ENCODE assay signal across 8 cellular contexts in genomic region chr16:70370145-70370544, GRCh38. TPM values are rescaled to one million over a fixed set of nuclear protein-coding genes. Genes with fewer than 3 reads are reported as not detected.
DNase-seq lines count a peak whose midpoint lies in the region; ATAC-seq, FAIRE-seq and TF ChIP-seq lines count a peak whose summit lies in the region.
"Not testable (repeated sequence)": the region's sequence is repeated elsewhere in the genome, so short reads cannot be mapped to it uniquely, and the experiment has no call there.

No MANE protein-coding gene starts in this region.

- H3K27me3 Mint-ChIP-seq in activated CD4-positive, alpha-beta memory T cell treated with anti-CD3 and anti-CD28 coated beads, Interleukin-2, amount 10 ng/mL, durations not matched to agents 7 days and 5 days; memory B cell: not testable (repeated sequence)

- TF ChIP-seq RAD21 in K562 (CRISPR knock-in tag; conservative IDR thresholded peaks at IDR 0.05 in 1 of 2, IDR thresholded peaks at IDR 0.05 in 1 of 2), result peak; percentile 52 to 64

- not testable (repeated sequence) for H4K20me1 ChIP-seq in OCI-LY7 (ENCODE audit: insufficient read depth, low read length); K562 (replicated peaks; ENCODE audit: control insufficient read depth, insufficient read depth, low read length)

- CTCF ChIA-PET in OCI-LY7 (lab: Charles Lee; ENCODE audit: unreplicated experiment) (interaction anchor here (1.1 kb wide), 1 partner anchor 10 kb away, joined by 4 read pairs; no protein-coding TSS in a partner anchor), K562 (lab: Yijun Ruan, JAX; ENCODE audit: low intra/inter-chr PET ratio) (interaction anchor here (0.7 to 0.9 kb wide), 2 partner anchors 86 to 101 kb away, joined by 3 read pairs; no protein-coding TSS in a partner anchor)
- CTCF ChIA-PET in activated CD4-positive, alpha-beta memory T cell treated with anti-CD3 and anti-CD28 coated beads, Interleukin-2, amount 10 ng/mL, durations not matched to agents 7 days and 5 days (lab: Charles Lee), result interaction anchor here (0.7 to 1.9 kb wide), 18 partner anchors 8 to 401 kb away, joined by 3 to 28 read pairs (median 5); partner anchors contain the start of genes DDX19A and FCSK

- H3K4me2 ChIP-seq in OCI-LY7 (ENCODE audit: low read length); K562 (ENCODE audit: insufficient read depth, low read length): not testable (repeated sequence)

- not testable (repeated sequence) for TF ChIP-seq EP300 in K562 (IDR thresholded peaks at IDR 0.05; ENCODE audit: low read length)

- H2AFZ ChIP-seq in OCI-LY7 (ENCODE audit: low read length); K562 (ENCODE audit: low read depth, low read length): not testable (repeated sequence)

- H3K4me3 Mint-ChIP-seq in activated CD4-positive, alpha-beta memory T cell treated with anti-CD3 and anti-CD28 coated beads, Interleukin-2, amount 10 ng/mL, durations not matched to agents 7 days and 5 days; memory B cell: not testable (repeated sequence)

- not testable (repeated sequence) for H3K9ac ChIP-seq in K562 (ENCODE audit: insufficient read depth in 1 of 2, low read depth in 2 of 2, low read length in 2 of 2)

- peak; percentile 62 for ATAC-seq in K562
- peak; percentile 88 for ATAC-seq in memory B cell (ENCODE audit: low read depth)

- not testable (repeated sequence) for H3K27me3 ChIP-seq in K562 (ENCODE audit: control insufficient read depth in 2 of 2, insufficient read depth in 2 of 2, low read length in 2 of 2)

- H3K9me1 ChIP-seq in K562 (ENCODE audit: control insufficient read depth, insufficient read depth, low read length), result not testable (repeated sequence)

- FAIRE-seq in GM18507 (lab: Jason Lieb, UNC), result peak; percentile 67
- peak; percentile 88 for FAIRE-seq in K562 (lab: Jason Lieb, UNC)

- intact Hi-C loops in OCI-LY7 (cut with micrococcal nuclease; ENCODE audit: unreplicated experiment), result loop anchor here (5.0 kb wide), 1 partner anchor 282 kb away; no protein-coding TSS in a partner anchor
- intact Hi-C loops in K562 (cut with micrococcal nuclease), result loop anchor here (10.0 kb wide), 1 partner anchor 405 kb away; no protein-coding TSS in a partner anchor

- not testable (repeated sequence) for H3K9me2 ChIP-seq in OCI-LY7 (ENCODE audit: insufficient read depth, low read length)

- H3K9me3 Mint-ChIP-seq in activated CD4-positive, alpha-beta memory T cell treated with anti-CD3 and anti-CD28 coated beads, Interleukin-2, amount 10 ng/mL, durations not matched to agents 7 days and 5 days; memory B cell: not testable (repeated sequence)

- H3K27ac ChIP-seq in OCI-LY7 (ENCODE audit: low read depth, low read length, poor library complexity, severe bottlenecking); K562 (ENCODE audit: extremely low read depth, low read depth, low read length): not testable (repeated sequence)

- H3K9me3 ChIP-seq in OCI-LY7 (ENCODE audit: low read length); K562 (replicated peaks; ENCODE audit: control insufficient read depth, insufficient read depth, low read depth, low read length): not testable (repeated sequence)

- H3K36me3 Mint-ChIP-seq in activated CD4-positive, alpha-beta memory T cell treated with anti-CD3 and anti-CD28 coated beads, Interleukin-2, amount 10 ng/mL, durations not matched to agents 7 days and 5 days (ENCODE audit: low read depth), result peaks cover 46% of the 10 kb centered on the region
- peaks cover 23% of the 10 kb centered on the region for H3K36me3 Mint-ChIP-seq in memory B cell

- POLR2A ChIA-PET in OCI-LY7 (lab: Charles Lee), result interaction anchor here (0.6 to 0.9 kb wide), 2 partner anchors 10 to 167 kb away, joined by 3 to 4 read pairs; no protein-coding TSS in a partner anchor
- POLR2A ChIA-PET in activated CD4-positive, alpha-beta memory T cell treated with anti-CD3 and anti-CD28 coated beads, Interleukin-2, amount 10 ng/mL, durations not matched to agents 7 days and 5 days (lab: Charles Lee), result interaction anchor here (0.8 to 2.8 kb wide), 6 partner anchors 11 to 284 kb away, joined by 3 to 12 read pairs (median 5); partner anchors contain the start of genes COG4, DDX19A, SF3B3 and ST3GAL2
- POLR2A ChIA-PET in K562 (lab: Yijun Ruan, JAX), result interaction anchor here (0.6 to 2.1 kb wide), 5 partner anchors 9 to 81 kb away, joined by 3 to 8 read pairs (median 4); partner anchors contain the start of genes AARS1 and DDX19A

- H3K27ac Mint-ChIP-seq in activated CD4-positive, alpha-beta memory T cell treated with anti-CD3 and anti-CD28 coated beads, Interleukin-2, amount 10 ng/mL, durations not matched to agents 7 days and 5 days, result peak overlapping the region; percentile 2
- H3K27ac Mint-ChIP-seq in memory B cell, result not testable (repeated sequence)

- peaks cover 92% of the 10 kb centered on the region for H3K36me3 ChIP-seq in OCI-LY7 (ENCODE audit: insufficient read depth, low read length)
- H3K36me3 ChIP-seq in K562 (ENCODE audit: control insufficient read depth, insufficient read depth, low read length), result peaks cover 83% of the 10 kb centered on the region

- whole genome bisulfite sequencing in K562 (ENCODE audit: insufficient coverage, low coverage, missing lambda C conversion rate), result 90% methylated on average over 7 of the region's 10 CpGs

- not testable (repeated sequence) for H3K4me1 ChIP-seq in OCI-LY7 (ENCODE audit: insufficient read depth, low read length, poor library complexity, severe bottlenecking); K562 (replicated peaks in 1 of 2; ENCODE audit: control insufficient read depth in 2 of 2, insufficient read depth in 2 of 2, low read length in 2 of 2)

- not testable (repeated sequence) for H3K4me1 Mint-ChIP-seq in activated CD4-positive, alpha-beta memory T cell treated with anti-CD3 and anti-CD28 coated beads, Interleukin-2, amount 10 ng/mL, durations not matched to agents 7 days and 5 days; memory B cell

- in situ Hi-C loops in K562 (cut with MboI), result not testable (repeated sequence)

- BruUV-seq in OCI-LY7 (replicated peaks; lab: Mats Ljungman, UMichigan); K562 (replicated peaks; lab: Mats Ljungman, UMichigan): not testable (repeated sequence)

- TF ChIP-seq CTCF in OCI-LY7 (conservative IDR thresholded peaks at IDR 0.05; ENCODE audit: low read length) (peak; percentile 82), K562 (IDR thresholded peaks at IDR 0.05 in 2 of 3, conservative IDR thresholded peaks at IDR 0.05 in 1 of 3; ENCODE audit: insufficient read depth in 2 of 3, low read depth in 1 of 3, low read length in 3 of 3) (peak; percentile 35 to 57 (median 50); a peak in 4 of 6 replicates), fibroblast of the aortic adventitia (IDR thresholded peaks at IDR 0.05; ENCODE audit: insufficient read depth, low read length) (peak; percentile 65)

- DNase-seq in AG20443 (ENCODE audit: low spot score) (peak; percentile 49), OCI-LY7 (ENCODE audit: low spot score) (peak; percentile 24), fibroblast of the aortic adventitia (ENCODE audit: low read depth) (peak; percentile 49), memory B cell (ENCODE audit: low spot score in 2 of 2) (peak; percentile 30 to 33)
- DNase-seq in GM18507 (ENCODE audit: extremely low spot score, insufficient read length, low read depth); K562 (ENCODE audit: extremely low read depth in 1 of 4, low spot score in 3 of 4): not testable (repeated sequence)
- DNase-seq in activated CD4-positive, alpha-beta memory T cell treated with anti-CD3 and anti-CD28 coated beads, Interleukin-2, amount 10 ng/mL, durations not matched to agents 7 days and 5 days, result peak; percentile 53
- peak; percentile 22 for DNase-seq in stimulated activated CD4-positive, alpha-beta T cell treated with anti-CD3 and anti-CD28 coated beads, Interleukin-2, amount 100 ng/mL, for 4 hours (ENCODE audit: low read depth)

- H3K79me2 ChIP-seq in OCI-LY7 (ENCODE audit: insufficient read depth, low read depth, low read length); K562 (ENCODE audit: control insufficient read depth, insufficient read depth, low read length): not testable (repeated sequence)

- not testable (repeated sequence) for H3K4me3 ChIP-seq in OCI-LY7 (ENCODE audit: low read depth, low read length, poor library complexity, severe bottlenecking); K562; fibroblast of the aortic adventitia (ENCODE audit: low read depth, low read length)

- not testable (repeated sequence) for TF ChIP-seq POLR2A in K562 (conservative IDR thresholded peaks at IDR 0.05)

TF ChIP-seq in K562, 482 proteins besides CTCF, POLR2A, EP300 and RAD21 (continues in another document):
- peak; percentile 38 for TF ChIP-seq SMC3 (conservative IDR thresholded peaks at IDR 0.05; ENCODE audit: insufficient read depth, low read depth, low read length)
- TF ChIP-seq STAG1 (CRISPR knock-in tag; IDR thresholded peaks at IDR 0.05; ENCODE audit: borderline replicate concordance), result peak; percentile 47; the same call in 1 of the 2 replicates

RNA-seq across cellular contexts. Expression of gene DDX19A, which starts 23.4 kb away (rescaled TPM):
- 50.3 and 51.6 TPM in 2 replicates for total RNA-seq in OCI-LY7 (2014; rRNA removed; shearing (Covaris generic))
- total RNA-seq in OCI-LY7 (2022) (40.2 and 41.5 TPM in 2 replicates), K562 (2014; rRNA removed) (65.6 and 77.8 TPM in 2 replicates), K562 (2014; rRNA removed; fragmentation: Illumina TruSeq; extraction: Trizol) (59.9 and 60.2 TPM in 2 replicates), K562 (2015; rRNA removed; fragmentation: Illumina TruSeq; extraction: Trizol) (65.4 and 68.5 TPM in 2 replicates), K562 (2021) (50.1 and 55.2 TPM in 2 replicates), fibroblast of the aortic adventitia (ENCODE audit: low replicate concordance) (28.1 and 37.4 TPM in 2 replicates)
- total RNA-seq in activated CD4-positive, alpha-beta memory T cell treated with anti-CD3 and anti-CD28 coated beads, Interleukin-2, amount 10 ng/mL, durations not matched to agents 7 days and 5 days, result 10 to 100 TPM; 27.3 to 27.5 TPM
- total RNA-seq in K562 (2011; cell fraction: chromatin; rRNA removed; ENCODE audit: low replicate concordance), result 122 and 174 TPM in 2 replicates
- 95.5 and 98.1 TPM in 2 replicates for total RNA-seq in K562 (2011; cell fraction: nucleolus; rRNA removed)
- 92.9 and 93.8 TPM in 2 replicates for total RNA-seq in K562 (2011; cell fraction: nucleoplasm; rRNA removed)
- polyA plus RNA-seq in K562 (2011; rRNA removed) (49.3 and 71.7 TPM in 2 replicates), K562 (2014; fragmentation: Illumina TruSeq; extraction: Trizol) (82.2 and 95.9 TPM in 2 replicates), K562 (2014; fragmentation: Nextera tagmentation; extraction: Ambion mirVana) (10 to 100 TPM; 27.3 to 57.9 TPM), K562 (2014; rRNA removed) (66.4 and 74.9 TPM in 2 replicates)
- polyA plus RNA-seq in K562 (2011; cell fraction: cytosol; rRNA removed), result 39.4 and 43.8 TPM in 2 replicates
- polyA plus RNA-seq in K562 (2011; cell fraction: nucleus; rRNA removed), result 25.8 and 28.7 TPM in 2 replicates
- polyA plus RNA-seq in K562 (2012), result 31.1 and 46.3 TPM in 2 replicates
- 57.5 and 74.1 TPM in 2 replicates for polyA minus RNA-seq in K562 (2011; rRNA and poly(A)+ RNA removed)
- polyA minus RNA-seq in K562 (2011; cell fraction: cytosol; rRNA and poly(A)+ RNA removed), result 45.6 and 49.6 TPM in 2 replicates
- polyA minus RNA-seq in K562 (2011; cell fraction: nucleus; rRNA and poly(A)+ RNA removed), result 29.6 and 42.8 TPM in 2 replicates
